Comparison of ENCODE assay signal across 18 cellular contexts in genomic region chr7:41925946-41926345, GRCh38.
DNase-seq lines count a peak whose midpoint lies in the region; ATAC-seq, FAIRE-seq and TF ChIP-seq lines count a peak whose summit lies in the region.
"Had no signal": no experiment of that assay in that cellular context is flagged by ENCODE, and none has a peak within 500 bp of the region (broad histone marks: within the 10 kb centered on the region; RNA-seq: fewer than 3 reads in every experiment).

No MANE protein-coding gene starts in this region.

- H3K9ac ChIP-seq in neural progenitor cell: no peak overlapping the region

- no peak for FAIRE-seq in RCC 7860 (lab: Jason Lieb, UNC)
- FAIRE-seq: GM12878, H1 had no signal

- no peaks in the 10 kb centered on the region for H3K9me3 ChIP-seq in neural progenitor cell (ENCODE audit: low read depth)
- H3K9me3 ChIP-seq in left ventricle myocardium inferior (replicated peaks): no peaks in the 10 kb centered on the region

- H3K27ac ChIP-seq in neural progenitor cell (no peak overlapping the region), left ventricle myocardium inferior (replicated peaks) (no peak overlapping the region), substantia nigra (ENCODE audit: low read depth, low read length, poor library complexity, severe bottlenecking) (no peak overlapping the region), GM23338 (ENCODE audit: low read depth) (no peak overlapping the region)

- ATAC-seq in activated CD8-positive, alpha-beta T cell treated with anti-CD3 and anti-CD28 coated beads for 36 hours: no peak
- no peak for ATAC-seq in GM23338
- ATAC-seq: CD8-positive, alpha-beta T cell; GM12878; SK-N-SH treated with all-trans-retinoic acid at 6 μM for 48 hours had no signal

- H4K20me1 ChIP-seq in neural progenitor cell (ENCODE audit: low read depth): no peaks in the 10 kb centered on the region
- H4K20me1 ChIP-seq in GM23338 (replicated peaks; ENCODE audit: insufficient read depth): no peaks in the 10 kb centered on the region

- H3K4me1 Mint-ChIP-seq in neural progenitor cell: peaks cover 6% of the 10 kb centered on the region
- H3K4me1 Mint-ChIP-seq in activated CD8-positive, alpha-beta T cell treated with anti-CD3 and anti-CD28 coated beads for 36 hours (ENCODE audit: low read depth): peaks cover 5% of the 10 kb centered on the region
- H3K4me1 Mint-ChIP-seq in GM23338: peaks cover 8% of the 10 kb centered on the region

- H3K4me3 ChIP-seq in neural progenitor cell (no peak overlapping the region), left ventricle myocardium inferior (no peak overlapping the region), GM23338 (no peak overlapping the region)
- H3K4me3 ChIP-seq: GM12878 had no signal

- intact Hi-C loops in left ventricle myocardium inferior (cut with micrococcal nuclease): no loop called here
- intact Hi-C loops in activated CD8-positive, alpha-beta T cell treated with anti-CD3 and anti-CD28 coated beads for 36 hours (cut with micrococcal nuclease): no loop called here

- H3K36me3 ChIP-seq in neural progenitor cell: no peaks in the 10 kb centered on the region
- H3K36me3 ChIP-seq in left ventricle myocardium inferior: no peaks in the 10 kb centered on the region
- H3K36me3 ChIP-seq in GM23338 (ENCODE audit: insufficient read depth): no peaks in the 10 kb centered on the region

- H3K4me2 ChIP-seq in neural progenitor cell: no peak overlapping the region
- H3K4me2 ChIP-seq in GM23338: no peak overlapping the region

- H2AFZ ChIP-seq in neural progenitor cell (replicated peaks) (no peak overlapping the region), GM23338 (no peak overlapping the region)

- no peak for TF ChIP-seq CTCF in neural progenitor cell (IDR thresholded peaks at IDR 0.05)
- TF ChIP-seq CTCF in left ventricle myocardium inferior (IDR thresholded peaks at IDR 0.05; ENCODE audit: borderline replicate concordance): no peak
- no peak for TF ChIP-seq CTCF in activated CD8-positive, alpha-beta T cell treated with anti-CD3 and anti-CD28 coated beads for 36 hours (IDR thresholded peaks at IDR 0.05)
- no peak for TF ChIP-seq CTCF in GM23338 (conservative IDR thresholded peaks at IDR 0.05; ENCODE audit: low read depth in 2 of 2)

- no peaks in the 10 kb centered on the region for H3K27me3 ChIP-seq in neural progenitor cell
- peaks cover 6% of the 10 kb centered on the region for H3K27me3 ChIP-seq in left ventricle myocardium inferior (ENCODE audit: low read depth)
- H3K27me3 ChIP-seq in GM23338 (ENCODE audit: insufficient read depth): no peaks in the 10 kb centered on the region

- H3K79me2 ChIP-seq in neural progenitor cell (ENCODE audit: low read depth) (no peaks in the 10 kb centered on the region), GM23338 (replicated peaks; ENCODE audit: insufficient read depth) (no peaks in the 10 kb centered on the region)

- DNase-seq in Daoy (ENCODE audit: low read depth) (peak; percentile 40), RCC 7860 (ENCODE audit: low spot score) (peak; percentile 48), fibroblast of peridontal ligament (ENCODE audit: extremely low read depth) (peak; percentile 41), neural progenitor cell (ENCODE audit: low spot score) (no peak), left ventricle myocardium inferior (no peak), substantia nigra (lab: John Stamatoyannopoulos, UW) (no peak), GM23338 (ENCODE audit: low spot score) (no peak)
- DNase-seq in activated CD8-positive, alpha-beta T cell treated with anti-CD3 and anti-CD28 coated beads for 36 hours: no peak
- DNase-seq: C1 segment of cervical spinal cord; CD8-positive, alpha-beta T cell; KG1; NCI-H1092 treated with DMSO at 0.1 percent for 48 hours; NCI-H1436 treated with DMSO at 0.1 percent for 48 hours; NCI-H1930; NCI-H69 had no signal

- H3K4me3 Mint-ChIP-seq in neural progenitor cell: no peak overlapping the region
- no peak overlapping the region for H3K4me3 Mint-ChIP-seq in activated CD8-positive, alpha-beta T cell treated with anti-CD3 and anti-CD28 coated beads for 36 hours
- H3K4me3 Mint-ChIP-seq in GM23338: no peak overlapping the region
- H3K4me3 Mint-ChIP-seq: CD8-positive, alpha-beta T cell had no signal

- H3K27ac Mint-ChIP-seq in neural progenitor cell: peak overlapping the region; percentile 69
- no peak overlapping the region for H3K27ac Mint-ChIP-seq in activated CD8-positive, alpha-beta T cell treated with anti-CD3 and anti-CD28 coated beads for 36 hours
- no peak overlapping the region for H3K27ac Mint-ChIP-seq in GM23338
- H3K27ac Mint-ChIP-seq: CD8-positive, alpha-beta T cell had no signal

- POLR2A ChIA-PET in activated CD8-positive, alpha-beta T cell treated with anti-CD3 and anti-CD28 coated beads for 36 hours (lab: Charles Lee): no interaction called here

- no peaks in the 10 kb centered on the region for H3K9me3 Mint-ChIP-seq in neural progenitor cell
- no peaks in the 10 kb centered on the region for H3K9me3 Mint-ChIP-seq in activated CD8-positive, alpha-beta T cell treated with anti-CD3 and anti-CD28 coated beads for 36 hours
- no peaks in the 10 kb centered on the region for H3K9me3 Mint-ChIP-seq in GM23338
- H3K9me3 Mint-ChIP-seq: CD8-positive, alpha-beta T cell had no signal

- H3F3A ChIP-seq in neural progenitor cell (ENCODE audit: low read depth) (no peaks in the 10 kb centered on the region), GM23338 (replicated peaks; ENCODE audit: low read depth) (no peaks in the 10 kb centered on the region)

- H3K9me2 ChIP-seq in GM23338 (ENCODE audit: insufficient read depth): peaks cover 4% of the 10 kb centered on the region; the same call in 1 of the 2 replicates

- CTCF ChIA-PET in activated CD8-positive, alpha-beta T cell treated with anti-CD3 and anti-CD28 coated beads for 36 hours (lab: Charles Lee): interaction anchor here (1.4 to 3.1 kb wide), 2 partner anchors 15 to 17 kb away, joined by 3 to 15 read pairs; no protein-coding TSS in a partner anchor

- H3K4me1 ChIP-seq in neural progenitor cell: no peaks in the 10 kb centered on the region
- no peaks in the 10 kb centered on the region for H3K4me1 ChIP-seq in left ventricle myocardium inferior
- peaks cover 6% of the 10 kb centered on the region; the same call in 1 of the 2 replicates for H3K4me1 ChIP-seq in GM23338 (ENCODE audit: insufficient read depth)

- H3K27me3 Mint-ChIP-seq in neural progenitor cell (ENCODE audit: insufficient read depth, low read depth) (peaks cover 5% of the 10 kb centered on the region), GM23338 (ENCODE audit: insufficient read depth, low read depth, poor library complexity) (peaks cover 4% of the 10 kb centered on the region)
- H3K27me3 Mint-ChIP-seq in activated CD8-positive, alpha-beta T cell treated with anti-CD3 and anti-CD28 coated beads for 36 hours: peaks cover 16% of the 10 kb centered on the region

- H3K36me3 Mint-ChIP-seq in neural progenitor cell: no peaks in the 10 kb centered on the region
- H3K36me3 Mint-ChIP-seq in activated CD8-positive, alpha-beta T cell treated with anti-CD3 and anti-CD28 coated beads for 36 hours (ENCODE audit: low read depth): no peaks in the 10 kb centered on the region
- no peaks in the 10 kb centered on the region for H3K36me3 Mint-ChIP-seq in GM23338 (ENCODE audit: low read depth)
- H3K36me3 Mint-ChIP-seq: CD8-positive, alpha-beta T cell had no signal

TF ChIP-seq in GM23338, 12 proteins besides CTCF, POLR2A, EP300 and RAD21 (continues in another document):
- no peak for TF ChIP-seq EZH2phosphoT487 (IDR thresholded peaks at IDR 0.05; ENCODE audit: unreplicated experiment)
- TF ChIP-seq JUNB (IDR thresholded peaks at IDR 0.05; ENCODE audit: unreplicated experiment): no peak
- no peak for TF ChIP-seq NANOG (IDR thresholded peaks at IDR 0.05; ENCODE audit: borderline replicate concordance)
- TF ChIP-seq ZNF331 (CRISPR knock-in tag; IDR thresholded peaks at IDR 0.05; ENCODE audit: low read depth): no peak
- TF ChIP-seq STAT1 (IDR thresholded peaks at IDR 0.05; ENCODE audit: unreplicated experiment): no peak

Comparison
In these comparisons a context has a peak if more than half of its experiments do, and no peak if none do; other contexts are left out.
1. DNase-seq: peak in Daoy (single experiment), RCC 7860 (single experiment) and fibroblast of peridontal ligament (single experiment); none in neural progenitor cell (single experiment), left ventricle myocardium inferior (single experiment), substantia nigra (0 of 49), activated CD8-positive, alpha-beta T cell treated with anti-CD3 and anti-CD28 coated beads for 36 hours (single experiment) and GM23338 (single experiment).